In genomic region chr2:173193925-173194324, GRCh38 we compare ENCODE assay signal across 14 cellular contexts.
DNase-seq lines count a peak whose midpoint lies in the region; ATAC-seq and TF ChIP-seq lines count a peak whose summit lies in the region.
"Had no signal": no experiment of that assay in that cellular context is flagged by ENCODE, and none has a peak within 500 bp of the region (broad histone marks: within the 10 kb centered on the region; RNA-seq: fewer than 3 reads in every experiment).

No MANE protein-coding gene starts in this region.

- peak overlapping the region; percentile 13 for H3K9ac ChIP-seq in HUES6 (ENCODE audit: low read length)
- no peak overlapping the region for H3K9ac ChIP-seq in smooth muscle cell (ENCODE audit: low read depth)
- no peak overlapping the region for H3K9ac ChIP-seq in neuronal stem cell (ENCODE audit: low read depth, low read length, poor library complexity)
- H3K9ac ChIP-seq: BLaER1 treated with 17β-estradiol and CSF1 and Interleukin-3, amounts not matched to agents 10 nM and 100 nM had no signal

- H2BK15ac ChIP-seq in neuronal stem cell (ENCODE audit: low read length), result no peak overlapping the region

- H3K9me3 ChIP-seq in HUES6 (ENCODE audit: control insufficient read depth, insufficient read depth, low read depth, low read length), result no peaks in the 10 kb centered on the region
- H3K9me3 ChIP-seq in smooth muscle cell (replicated peaks; ENCODE audit: low read depth), result no peaks in the 10 kb centered on the region
- H3K9me3 ChIP-seq in neuronal stem cell (replicated peaks in 1 of 2; ENCODE audit: control insufficient read depth in 2 of 2, insufficient read depth in 1 of 2, low read depth in 1 of 2, low read length in 2 of 2), result no peaks in the 10 kb centered on the region
- H3K9me3 ChIP-seq: BLaER1 treated with 17β-estradiol and CSF1 and Interleukin-3, amounts not matched to agents 10 nM and 100 nM; testis had no signal

- H4K20me1 ChIP-seq in smooth muscle cell (ENCODE audit: low read depth), result no peaks in the 10 kb centered on the region

- DNase-seq in astrocyte of the cerebellum (ENCODE audit: low read depth) (peak; percentile 46), fibroblast of villous mesenchyme (ENCODE audit: low read depth) (peak; percentile 54), smooth muscle cell (lab: John Stamatoyannopoulos, UW; ENCODE audit: unreplicated experiment) (no peak), neuronal stem cell (ENCODE audit: low spot score) (no peak), NCI-H1048 (lab: John Stamatoyannopoulos, UW) (no peak)
- DNase-seq: activated CD4-positive, alpha-beta memory T cell treated with anti-CD3 and anti-CD28 coated beads for 36 hours; activated T-cell treated with anti-CD3 and anti-CD28 coated beads, Interleukin-2, amount 50 U/mL, for 48 hours; NCI-H2081; testis had no signal

- H3K79me2 ChIP-seq in smooth muscle cell (ENCODE audit: low read depth), result no peaks in the 10 kb centered on the region

- H3K14ac ChIP-seq in neuronal stem cell (ENCODE audit: low read length), result no peak overlapping the region

- H3K4ac ChIP-seq in neuronal stem cell (ENCODE audit: low read length), result no peak overlapping the region

- H3K4me3 ChIP-seq in HUES6 (ENCODE audit: low read depth, low read length), result no peak overlapping the region
- H3K4me3 ChIP-seq in astrocyte of the cerebellum (ENCODE audit: low read depth, low read length), result no peak overlapping the region
- no peak overlapping the region for H3K4me3 ChIP-seq in fibroblast of villous mesenchyme (ENCODE audit: low read depth, low read length)
- H3K4me3 ChIP-seq in smooth muscle cell, result no peak overlapping the region
- no peak overlapping the region for H3K4me3 ChIP-seq in neuronal stem cell (ENCODE audit: low read length in 2 of 2)
- H3K4me3 ChIP-seq: BLaER1 treated with 17β-estradiol and CSF1 and Interleukin-3, amounts not matched to agents 10 nM and 100 nM; coronary artery; PC-9; testis had no signal

- H2BK12ac ChIP-seq in neuronal stem cell (ENCODE audit: low read length), result no peak overlapping the region

- ATAC-seq in HG02571 (IDR thresholded peaks at IDR 0.05; ENCODE audit: unreplicated experiment), result no peak

- H3K27ac ChIP-seq in HUES6 (ENCODE audit: low read depth, low read length) (no peak overlapping the region), smooth muscle cell (ENCODE audit: low read depth) (peak overlapping the region; percentile 26), neuronal stem cell (replicated peaks; ENCODE audit: low read length) (no peak overlapping the region)
- H3K27ac ChIP-seq: BLaER1 treated with 17β-estradiol and CSF1 and Interleukin-3, amounts not matched to agents 10 nM and 100 nM; coronary artery; PC-9 had no signal

- TF ChIP-seq CTCF in astrocyte of the cerebellum (IDR thresholded peaks at IDR 0.05; ENCODE audit: low read depth, low read length, missing control alignments) (no peak), fibroblast of villous mesenchyme (IDR thresholded peaks at IDR 0.05; ENCODE audit: insufficient read depth, low read depth, low read length) (no peak), smooth muscle cell (IDR thresholded peaks at IDR 0.05; ENCODE audit: borderline replicate concordance, insufficient read depth, poor library complexity, severe bottlenecking) (no peak)

- H3K36me3 ChIP-seq in HUES6 (ENCODE audit: control insufficient read depth, insufficient read depth, low read length) (0 out of 2 replicates have a peak, but pooled peaks cover 2% of the 10 kb centered on the region), smooth muscle cell (ENCODE audit: low read depth) (no peaks in the 10 kb centered on the region), neuronal stem cell (replicated peaks in 1 of 2; ENCODE audit: control insufficient read depth in 2 of 2, insufficient read depth in 2 of 2, low read length in 2 of 2) (peaks cover 0 to 29% of the 10 kb centered on the region in 2 donors)

- no peak overlapping the region for H4K8ac ChIP-seq in neuronal stem cell (ENCODE audit: low read depth, low read length)

- no peak overlapping the region for H2AK5ac ChIP-seq in neuronal stem cell (ENCODE audit: low read depth, low read length)

- no peaks in the 10 kb centered on the region for H3K79me1 ChIP-seq in neuronal stem cell (ENCODE audit: low read depth, low read length)

- H3K4me1 ChIP-seq in HUES6 (ENCODE audit: control insufficient read depth, insufficient read depth, low read length) (peaks cover 62% of the 10 kb centered on the region), smooth muscle cell (ENCODE audit: low read depth) (peaks cover 34% of the 10 kb centered on the region), neuronal stem cell (ENCODE audit: control insufficient read depth in 2 of 2, insufficient read depth in 1 of 2, low read depth in 1 of 2, low read length in 2 of 2) (peaks cover 6 to 15% of the 10 kb centered on the region in 2 donors)
- H3K4me1 ChIP-seq: BLaER1 treated with 17β-estradiol and CSF1 and Interleukin-3, amounts not matched to agents 10 nM and 100 nM; testis had no signal

- H2AFZ ChIP-seq in smooth muscle cell (ENCODE audit: low read depth) (no peak overlapping the region), neuronal stem cell (ENCODE audit: low read length) (no peak overlapping the region)
- H2AFZ ChIP-seq: PC-9 had no signal

- no peak overlapping the region for H2BK5ac ChIP-seq in neuronal stem cell (ENCODE audit: low read length)

- WGBS in smooth muscle cell (ENCODE audit: low lambda C conversion rate), result 45% methylated on average over 1 of the region's 1 CpG
- no CpG with 5 or more reads among the region's 1 CpG for whole genome bisulfite sequencing in neuronal stem cell (ENCODE audit: extremely low coverage in 2 of 2, insufficient read length in 2 of 2, insufficient replicate concordance in 1 of 2), 2 donors

- H3K18ac ChIP-seq in neuronal stem cell (ENCODE audit: low read length), result no peak overlapping the region

- H3K27me3 ChIP-seq in HUES6 (ENCODE audit: control insufficient read depth, insufficient read depth, low read length) (no peaks in the 10 kb centered on the region), smooth muscle cell (ENCODE audit: low read depth) (no peaks in the 10 kb centered on the region), neuronal stem cell (ENCODE audit: control insufficient read depth in 3 of 3, insufficient read depth in 3 of 3, low read depth in 1 of 3, low read length in 3 of 3) (no peaks in the 10 kb centered on the region)
- H3K27me3 ChIP-seq: BLaER1 treated with 17β-estradiol and CSF1 and Interleukin-3, amounts not matched to agents 10 nM and 100 nM; testis had no signal

- H3K4me2 ChIP-seq in smooth muscle cell (peak overlapping the region; percentile 0), neuronal stem cell (ENCODE audit: insufficient read depth, low read length, poor library complexity, severe bottlenecking) (no peak overlapping the region)
- H3K4me2 ChIP-seq: BLaER1 treated with 17β-estradiol and CSF1 and Interleukin-3, amounts not matched to agents 10 nM and 100 nM; PC-9 had no signal

- in situ Hi-C loops in astrocyte of the cerebellum (cut with HindIII; ENCODE audit: low sequenced_read_pairs), result no loop called here

- H2BK120ac ChIP-seq in neuronal stem cell (ENCODE audit: low read depth, low read length), result no peak overlapping the region

- no peak overlapping the region for H4K91ac ChIP-seq in neuronal stem cell (ENCODE audit: low read depth, low read length, poor library complexity)

- no peaks in the 10 kb centered on the region for H3F3A ChIP-seq in smooth muscle cell (ENCODE audit: low read depth)

- no peak overlapping the region for H3K23ac ChIP-seq in neuronal stem cell (ENCODE audit: low read depth, low read length, poor library complexity)

Comparison
In these comparisons a context has a peak if more than half of its experiments do, and no peak if none do; other contexts are left out.
1. DNase-seq: peak in astrocyte of the cerebellum (single experiment) and fibroblast of villous mesenchyme (single experiment); none in smooth muscle cell (single experiment), neuronal stem cell (single experiment) and NCI-H1048 (single experiment).